Comparison of ENCODE assay signal across 8 cellular contexts in the genomic region with DNA sequence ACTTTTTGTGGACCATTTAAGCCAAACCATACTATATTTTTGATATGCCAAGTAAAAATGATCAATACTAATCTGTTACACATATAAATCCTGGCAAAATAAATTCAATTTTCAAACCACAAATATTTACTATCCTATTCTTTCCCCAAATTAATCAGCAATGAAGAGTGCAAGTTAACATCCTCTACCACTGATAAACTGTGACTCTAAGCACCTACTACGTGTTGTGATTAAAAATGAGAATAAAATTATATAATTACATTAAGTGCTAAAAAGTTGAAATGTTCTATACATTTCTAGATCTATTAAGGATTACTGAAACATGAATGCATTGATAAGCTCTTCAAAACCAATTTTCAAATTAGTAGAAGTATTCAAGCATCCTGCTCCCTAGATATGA. TPM values are rescaled to one million over a fixed set of nuclear protein-coding genes. Genes with fewer than 3 reads are reported as not detected.
DNase-seq lines count a peak whose midpoint lies in the region; TF ChIP-seq lines count a peak whose summit lies in the region.

No MANE protein-coding gene starts in this region.

- peaks cover 28% of the 10 kb centered on the region for H3K27me3 ChIP-seq in HUES48 (ENCODE audit: control insufficient read depth, insufficient read depth, low read length)
- H3K27me3 ChIP-seq in breast epithelium, result peaks cover 0 to 26% of the 10 kb centered on the region in 2 donors
- H3K27me3 ChIP-seq in muscle layer of colon (ENCODE audit: control insufficient read depth in 1 of 2, insufficient read depth in 2 of 2, low read length in 2 of 2), result peaks cover 5 to 6% of the 10 kb centered on the region in 2 donors
- no peaks in the 10 kb centered on the region for H3K27me3 ChIP-seq in thyroid gland

- intact Hi-C loops in breast epithelium (cut with DNase I; ENCODE audit: low total_unique reads) (no loop called here), thyroid gland (cut with DNase I) (no loop called here)

- TF ChIP-seq POLR2A in breast epithelium (IDR thresholded peaks at IDR 0.05) (no peak), thyroid gland (IDR thresholded peaks at IDR 0.05) (no peak)

- CTCF ChIA-PET in AG04449 (lab: Yijun Ruan, JAX), result interaction anchor here (0.9 kb wide), 1 partner anchor 14 kb away, joined by 3 read pairs; no protein-coding TSS in a partner anchor

- no peak for DNase-seq in AG04449 (ENCODE audit: low read depth, low spot score)
- no peak for DNase-seq in breast epithelium (ENCODE audit: low spot score in 2 of 2)
- no peak for DNase-seq in DMS153 treated with DMSO at 0.1 percent for 48 hours (lab: John Stamatoyannopoulos, UW; ENCODE audit: unreplicated experiment)
- DNase-seq in iPS-NIHi7 (ENCODE audit: extremely low spot score), result no peak
- no peak for DNase-seq in cerebellum (ENCODE audit: low spot score)
- no peak for DNase-seq in thyroid gland

- H3K27ac ChIP-seq in HUES48 (ENCODE audit: low read depth, low read length), result no peak overlapping the region
- H3K27ac ChIP-seq in breast epithelium, result no peak overlapping the region
- H3K27ac ChIP-seq in muscle layer of colon (ENCODE audit: low read depth, low read length), result peak overlapping the region; percentile 78
- H3K27ac ChIP-seq in thyroid gland, result no peak overlapping the region

- H3K36me3 ChIP-seq in HUES48 (ENCODE audit: control insufficient read depth, insufficient read depth, low read length), result 0 out of 2 replicates have a peak, but pooled peaks cover 3% of the 10 kb centered on the region
- no peaks in the 10 kb centered on the region for H3K36me3 ChIP-seq in breast epithelium
- H3K36me3 ChIP-seq in muscle layer of colon (ENCODE audit: insufficient read depth, low read length), result no peaks in the 10 kb centered on the region
- no peaks in the 10 kb centered on the region for H3K36me3 ChIP-seq in thyroid gland

- POLR2A ChIA-PET in AG04449 (lab: Yijun Ruan, JAX), result no interaction called here

- H3K9ac ChIP-seq in HUES48 (ENCODE audit: low read depth, low read length), result 0 out of 2 replicates have a peak overlapping the region, but pooled peaks have one; percentile 78
- H3K9ac ChIP-seq in muscle layer of colon (ENCODE audit: low read length), result peak overlapping the region; percentile 61

- H3K4me3 ChIP-seq in AG04449 (ENCODE audit: low read depth, low read length) (peak overlapping the region; percentile 64), HUES48 (ENCODE audit: low read depth, low read length) (peak overlapping the region; percentile 95), breast epithelium (peak overlapping the region; percentile 72 to 74 (median 74)), muscle layer of colon (ENCODE audit: low read depth in 1 of 2, low read length in 2 of 2) (peak overlapping the region; percentile 72 to 74), thyroid gland (replicated peaks in 1 of 3) (peak overlapping the region in 1 of 3 donors; percentile 48)

- 33 to 35% methylated on average over 1 of the region's 1 CpG for WGBS in thyroid gland, 2 donors

- H3K9me3 ChIP-seq in HUES48 (ENCODE audit: control insufficient read depth, insufficient read depth, low read length) (no peaks in the 10 kb centered on the region), breast epithelium (no peaks in the 10 kb centered on the region), muscle layer of colon (ENCODE audit: low read length) (no peaks in the 10 kb centered on the region), thyroid gland (no peaks in the 10 kb centered on the region)

- TF ChIP-seq CTCF in AG04449 (IDR thresholded peaks at IDR 0.05; ENCODE audit: insufficient read depth, low read length, missing control alignments) (no peak), breast epithelium (IDR thresholded peaks at IDR 0.05) (no peak), thyroid gland (IDR thresholded peaks at IDR 0.05) (no peak)

- H3K4me1 ChIP-seq in HUES48 (ENCODE audit: control insufficient read depth, insufficient read depth, low read length) (peaks cover 7% of the 10 kb centered on the region), breast epithelium (no peaks in the 10 kb centered on the region), muscle layer of colon (ENCODE audit: insufficient read depth, low read length) (no peaks in the 10 kb centered on the region), thyroid gland (peaks cover 3 to 7% of the 10 kb centered on the region in 2 donors)

RNA-seq across cellular contexts. Expression of gene KLHL15, which starts 3.4 kb away (rescaled TPM):
- total RNA-seq in breast epithelium, result 10 to 100 TPM in 2 of 3 donors, 1 to 10 TPM in 1; 6.9 to 16.5 (median 10.4) TPM
- total RNA-seq in cerebellum, result 19.1 TPM
- 10 to 100 TPM; 12.4 to 19.4 (median 13.7) TPM for total RNA-seq in thyroid gland

RNA-seq across cellular contexts. Expression of gene EIF2S3, which starts 31.2 kb away (rescaled TPM):
- 100 to 1,000 TPM in 2 of 3 donors, 10 to 100 TPM in 1; 95.5 to 150 (median 129) TPM for total RNA-seq in breast epithelium
- total RNA-seq in cerebellum, result 122 TPM
- total RNA-seq in thyroid gland, result 100 to 1,000 TPM; 115 to 176 (median 138) TPM
